In the genomic region with DNA sequence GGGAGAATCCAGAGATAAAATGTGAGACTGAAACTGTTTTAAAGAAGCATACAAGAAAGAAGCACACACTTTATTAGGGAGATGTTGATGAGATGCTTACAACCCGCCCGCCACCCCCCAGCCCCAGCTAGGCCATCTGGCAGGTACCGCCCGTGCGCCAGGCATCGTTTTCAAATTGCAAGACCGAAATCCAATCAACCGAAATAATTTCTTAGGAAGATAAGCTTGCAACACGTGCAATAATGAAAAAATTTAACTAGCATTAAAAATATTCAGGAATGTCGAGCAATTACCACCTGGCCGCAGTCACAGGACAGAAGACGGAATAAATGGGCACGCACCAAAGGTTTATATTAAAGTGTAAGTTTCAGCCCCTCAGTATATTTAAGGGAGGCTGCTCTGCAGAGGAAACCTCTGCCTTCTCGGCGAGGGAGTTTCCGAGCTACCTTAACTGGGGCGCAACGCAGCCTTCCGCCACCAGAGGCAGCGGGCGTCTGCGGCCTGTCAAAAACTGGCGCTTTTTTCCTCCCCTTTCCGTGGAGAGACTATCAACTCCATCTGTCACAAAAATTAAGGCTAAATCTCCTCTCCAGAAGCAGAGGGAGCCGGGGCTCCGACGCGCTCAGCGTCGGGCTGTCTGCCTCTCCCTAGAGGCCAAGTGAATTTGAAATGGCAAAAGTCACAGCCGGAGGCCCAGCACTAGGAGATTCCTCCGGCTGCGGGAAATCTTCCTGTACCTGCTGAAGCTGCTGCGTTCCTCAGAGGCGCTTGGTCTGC, we compare ENCODE assay signal across 8 cellular contexts. TPM values are rescaled to one million over a fixed set of nuclear protein-coding genes. Genes with fewer than 3 reads are reported as not detected.
A peak's percentile ranks its signal among the peaks of the same experiment; 100 is the strongest.
DNase-seq lines count a peak whose midpoint lies in the region; ATAC-seq and TF ChIP-seq lines count a peak whose summit lies in the region.

No MANE protein-coding gene starts in this region.

- H3K27me3 ChIP-seq in Panc1 (ENCODE audit: control insufficient read depth, insufficient read depth, low read length) = peaks cover 11% of the 10 kb centered on the region

- TF ChIP-seq CTCF in CD14-positive monocyte (IDR thresholded peaks at IDR 0.05) = peak; percentile 88
- TF ChIP-seq CTCF in Panc1 (IDR thresholded peaks at IDR 0.05) = peak; percentile 79
- TF ChIP-seq CTCF in fibroblast of pulmonary artery (IDR thresholded peaks at IDR 0.05; ENCODE audit: low read length, missing control alignments) = peak; percentile 92
- TF ChIP-seq CTCF in nephron (IDR thresholded peaks at IDR 0.05; ENCODE audit: unreplicated experiment in 3 of 3) = peak; percentile 93 to 96 (median 93)

- no peak overlapping the region for H3K27ac Mint-ChIP-seq in CD14-positive monocyte
- no peak overlapping the region for H3K27ac Mint-ChIP-seq in activated T-helper 2 cell treated with anti-CD3 and anti-CD28 coated beads, Interferon-gamma antibody, Interleukin-2, Interleukin-4, amounts not matched to agents 10 μg/mL and 5 μg/mL and 100 μg/mL, durations not matched to agents 14 hours and 24 hours and 36 hours
- peak overlapping the region; percentile 94 to 99 (median 99) for H3K27ac Mint-ChIP-seq in nephron

- CTCF ChIA-PET in Panc1 (lab: Charles Lee) = interaction anchor here (0.7 to 0.9 kb wide), 3 partner anchors 33 to 439 kb away, joined by 3 to 6 read pairs (median 3); no protein-coding TSS in a partner anchor

- H3K4me1 Mint-ChIP-seq in CD14-positive monocyte (peaks cover 22% of the 10 kb centered on the region), nephron (peaks cover 27% of the 10 kb centered on the region)
- H3K4me1 Mint-ChIP-seq in activated T-helper 2 cell treated with anti-CD3 and anti-CD28 coated beads, Interferon-gamma antibody, Interleukin-2, Interleukin-4, amounts not matched to agents 10 μg/mL and 5 μg/mL and 100 μg/mL, durations not matched to agents 14 hours and 24 hours and 36 hours (ENCODE audit: low read depth) = peaks cover 10% of the 10 kb centered on the region

- no peaks in the 10 kb centered on the region for H3K36me3 ChIP-seq in Panc1 (ENCODE audit: control insufficient read depth, insufficient read depth, low read length)

- H3K4me3 Mint-ChIP-seq in CD14-positive monocyte (peak overlapping the region; percentile 84 to 93), nephron (peak overlapping the region; percentile 88 to 92 (median 89))
- H3K4me3 Mint-ChIP-seq in activated T-helper 2 cell treated with anti-CD3 and anti-CD28 coated beads, Interferon-gamma antibody, Interleukin-2, Interleukin-4, amounts not matched to agents 10 μg/mL and 5 μg/mL and 100 μg/mL, durations not matched to agents 14 hours and 24 hours and 36 hours (ENCODE audit: low read depth) = peak overlapping the region; percentile 84

- peaks cover 0 to 11% of the 10 kb centered on the region in 2 donors for H3K36me3 Mint-ChIP-seq in CD14-positive monocyte
- no peaks in the 10 kb centered on the region for H3K36me3 Mint-ChIP-seq in activated T-helper 2 cell treated with anti-CD3 and anti-CD28 coated beads, Interferon-gamma antibody, Interleukin-2, Interleukin-4, amounts not matched to agents 10 μg/mL and 5 μg/mL and 100 μg/mL, durations not matched to agents 14 hours and 24 hours and 36 hours (ENCODE audit: low read depth)
- H3K36me3 Mint-ChIP-seq in nephron (ENCODE audit: low read depth) = peaks cover 52% of the 10 kb centered on the region

- in situ Hi-C loops in Panc1 (cut with HindIII; ENCODE audit: low pct_unique_long_range_greater_than_20kb, low sequenced_read_pairs) = no loop called here

- peaks cover 4 to 24% (median 17%) of the 10 kb centered on the region in 7 donors for H3K9me3 Mint-ChIP-seq in CD14-positive monocyte
- peaks cover 20% of the 10 kb centered on the region for H3K9me3 Mint-ChIP-seq in activated T-helper 2 cell treated with anti-CD3 and anti-CD28 coated beads, Interferon-gamma antibody, Interleukin-2, Interleukin-4, amounts not matched to agents 10 μg/mL and 5 μg/mL and 100 μg/mL, durations not matched to agents 14 hours and 24 hours and 36 hours
- peaks cover 24% of the 10 kb centered on the region for H3K9me3 Mint-ChIP-seq in nephron

- no peak overlapping the region for H3K27ac ChIP-seq in Panc1 (ENCODE audit: low read length)

- peak overlapping the region; percentile 49 to 55 for H3K4me3 ChIP-seq in Panc1 (ENCODE audit: low read depth in 2 of 2, low read length in 2 of 2)
- H3K4me3 ChIP-seq in fibroblast of pulmonary artery (replicated peaks; ENCODE audit: low read depth, low read length) = peak overlapping the region; percentile 64

- intact Hi-C loops in CD14-positive monocyte (cut with micrococcal nuclease) = no loop called here
- intact Hi-C loops in Panc1 (cut with micrococcal nuclease; ENCODE audit: unreplicated experiment) = loop anchor here (5.0 to 10.0 kb wide), 2 partner anchors 376 to 461 kb away; no protein-coding TSS in a partner anchor
- intact Hi-C loops in activated T-helper 2 cell treated with anti-CD3 and anti-CD28 coated beads, Interferon-gamma antibody, Interleukin-2, Interleukin-4, amounts not matched to agents 10 μg/mL and 5 μg/mL and 100 μg/mL, durations not matched to agents 14 hours and 24 hours and 36 hours (cut with micrococcal nuclease) = loop anchor here (10.0 kb wide), 1 partner anchor 594 kb away; a partner anchor contains a TSS

- no peaks in the 10 kb centered on the region for H3K9me3 ChIP-seq in Panc1 (ENCODE audit: control insufficient read depth, insufficient read depth, low read depth, low read length)

- no peaks in the 10 kb centered on the region for H3K4me1 ChIP-seq in Panc1 (ENCODE audit: control insufficient read depth, insufficient read depth, low read length)

- peaks cover 33 to 42% (median 33%) of the 10 kb centered on the region in 3 donors for H3K27me3 Mint-ChIP-seq in CD14-positive monocyte (ENCODE audit: low read depth in 3 of 3)
- peaks cover 28% of the 10 kb centered on the region for H3K27me3 Mint-ChIP-seq in activated T-helper 2 cell treated with anti-CD3 and anti-CD28 coated beads, Interferon-gamma antibody, Interleukin-2, Interleukin-4, amounts not matched to agents 10 μg/mL and 5 μg/mL and 100 μg/mL, durations not matched to agents 14 hours and 24 hours and 36 hours (ENCODE audit: low read depth)
- H3K27me3 Mint-ChIP-seq in nephron (ENCODE audit: low read depth) = peaks cover 5% of the 10 kb centered on the region

- ATAC-seq in GM19372 (IDR thresholded peaks at IDR 0.05; ENCODE audit: low read depth, unreplicated experiment) (peak; percentile 48), HG03520 (IDR thresholded peaks at IDR 0.05; ENCODE audit: unreplicated experiment) (peak; percentile 71), Panc1 (peak; percentile 70)

- POLR2A ChIA-PET in Panc1 (lab: Charles Lee) = no interaction called here

- DNase-seq in CD14-positive monocyte (ENCODE audit: low spot score) (peak; percentile 52), Panc1 (ENCODE audit: low read depth, low spot score) (peak; percentile 28), fibroblast of pulmonary artery (ENCODE audit: low read depth) (peak; percentile 90)
- peak; percentile 61 for DNase-seq in activated T-helper 2 cell treated with anti-CD3 and anti-CD28 coated beads, Interferon-gamma antibody, Interleukin-2, Interleukin-4, amounts not matched to agents 10 μg/mL and 5 μg/mL and 100 μg/mL, durations not matched to agents 14 hours and 24 hours and 36 hours (ENCODE audit: low spot score)
- DNase-seq in stimulated activated naive CD4-positive, alpha-beta T cell treated with Interleukin-2 at 50 U/mL for 16 hours (lab: John Stamatoyannopoulos, UW) = peak; percentile 73

- BruUV-seq in Panc1 (replicated peaks; lab: Mats Ljungman, UMichigan) = no TSS peak

RNA-seq across cellular contexts. Expression of a gene that starts 1.0 kb away (rescaled TPM):
- polyA plus RNA-seq in CD14-positive monocyte = under 1 TPM; 0.18 to 0.20 TPM
- 0.13 TPM for total RNA-seq in Panc1 (2021; ENCODE audit: unreplicated experiment)
- not detected for polyA plus RNA-seq in Panc1 (2012; ENCODE audit: insufficient read length)
- 0.32 and 0.41 TPM in 2 replicates for total RNA-seq in activated T-helper 2 cell treated with anti-CD3 and anti-CD28 coated beads, Interferon-gamma antibody, Interleukin-2, Interleukin-4, amounts not matched to agents 10 μg/mL and 5 μg/mL and 100 μg/mL, durations not matched to agents 14 hours and 24 hours and 36 hours

Comparison
In these comparisons a context has a peak if more than half of its experiments do, and no peak if none do; other contexts are left out.
1. DNase-seq: peak in every context shown above with its lines; median percentile 90 in fibroblast of pulmonary artery; 73 in stimulated activated naive CD4-positive, alpha-beta T cell treated with Interleukin-2 at 50 U/mL for 16 hours; 61 in activated T-helper 2 cell treated with anti-CD3 and anti-CD28 coated beads, Interferon-gamma antibody, Interleukin-2, Interleukin-4, amounts not matched to agents 10 μg/mL and 5 μg/mL and 100 μg/mL, durations not matched to agents 14 hours and 24 hours and 36 hours; 52 in CD14-positive monocyte; 28 in Panc1.
2. H3K27ac Mint-ChIP-seq: peak in nephron (3 of 3); none in CD14-positive monocyte (0 of 7) and activated T-helper 2 cell treated with anti-CD3 and anti-CD28 coated beads, Interferon-gamma antibody, Interleukin-2, Interleukin-4, amounts not matched to agents 10 μg/mL and 5 μg/mL and 100 μg/mL, durations not matched to agents 14 hours and 24 hours and 36 hours (single experiment).
3. intact Hi-C loops: an anchor here in Panc1 (5.0 to 10.0 kb wide) and activated T-helper 2 cell treated with anti-CD3 and anti-CD28 coated beads, Interferon-gamma antibody, Interleukin-2, Interleukin-4, amounts not matched to agents 10 μg/mL and 5 μg/mL and 100 μg/mL, durations not matched to agents 14 hours and 24 hours and 36 hours (10.0 kb wide); none called in CD14-positive monocyte.
4. Peak in every context shown above with its lines, with median percentiles within 50 percentile points of each other: H3K4me3 Mint-ChIP-seq, CTCF ChIP-seq and ATAC-seq.